ENCODE assay signal across 21 cellular contexts in the genomic region with DNA sequence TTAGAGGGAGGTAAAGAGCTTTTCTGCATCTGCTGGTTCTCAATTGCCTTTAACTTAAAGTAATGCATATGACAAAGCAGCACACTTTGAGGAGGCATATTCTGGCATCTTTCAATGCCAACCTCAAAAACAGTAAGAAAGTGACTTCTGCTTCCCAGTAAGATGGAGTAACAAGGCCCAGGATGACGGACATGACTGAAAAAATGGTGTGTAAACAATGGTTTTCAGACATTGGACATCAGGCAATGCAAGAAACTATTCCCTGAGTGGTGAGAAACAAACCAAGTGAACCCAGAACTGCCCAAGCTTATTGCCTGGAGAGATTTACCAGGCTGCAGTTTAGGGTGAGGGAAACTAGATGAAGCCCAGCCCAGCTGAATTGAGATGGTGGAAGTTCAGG.
"Had no signal": no experiment of that assay in that cellular context is flagged by ENCODE, and none has a peak within 500 bp of the region (broad histone marks: within the 10 kb centered on the region; RNA-seq: fewer than 3 reads in every experiment).

No MANE protein-coding gene starts in this region.

- H3K4me3 ChIP-seq: SK-N-MC had no signal

- ATAC-seq: activated CD4-positive, alpha-beta T cell treated with anti-CD3 and anti-CD28 coated beads for 36 hours; activated T-helper 17 cell treated with anti-CD3 and anti-CD28 coated beads, Interleukin-2, amount 50 U/mL, for 72 hours; Right ventricle myocardium inferior had no signal

- H3K9ac ChIP-seq: KMS-11 had no signal

- H3K4me2 ChIP-seq: KMS-11 had no signal

- DNase-seq: activated CD4-positive, alpha-beta memory T cell treated with anti-CD3 and anti-CD28 coated beads, Interleukin-2, amount 10 ng/mL, durations not matched to agents 7 days and 5 days; activated CD4-positive, alpha-beta T cell treated with anti-CD3 and anti-CD28 coated beads for 36 hours; activated CD4-positive, alpha-beta T cell treated with anti-CD3 and anti-CD28 coated beads, Interleukin-2, amount 50 U/mL, for 1 hour; activated gamma-delta T cell; activated naive CD4-positive, alpha-beta T cell treated with anti-CD3 and anti-CD28 coated beads for 36 hours; activated T-cell treated with anti-CD3 and anti-CD28 coated beads for 4 hours; activated T-cell treated with anti-CD3 and anti-CD28 coated beads, Interleukin-2, amount 50 U/mL, for 48 hours; amygdala; NCI-H1105 treated with DMSO at 0.1 percent for 48 hours; NCI-H187 treated with DMSO at 0.1 percent for 48 hours; NCI-H2171; NCI-H2227 treated with DMSO at 0.1 percent for 48 hours; NCI-H526; NCI-H774; T-helper 1 cell; WERI-Rb-1 had no signal

- H3K36me3 ChIP-seq: WERI-Rb-1 had no signal

- FAIRE-seq: astrocyte had no signal

- H3K27ac ChIP-seq: KMS-11, SK-N-MC, WERI-Rb-1 had no signal
